ENCODE assay signal across 11 cellular contexts in the genomic region with DNA sequence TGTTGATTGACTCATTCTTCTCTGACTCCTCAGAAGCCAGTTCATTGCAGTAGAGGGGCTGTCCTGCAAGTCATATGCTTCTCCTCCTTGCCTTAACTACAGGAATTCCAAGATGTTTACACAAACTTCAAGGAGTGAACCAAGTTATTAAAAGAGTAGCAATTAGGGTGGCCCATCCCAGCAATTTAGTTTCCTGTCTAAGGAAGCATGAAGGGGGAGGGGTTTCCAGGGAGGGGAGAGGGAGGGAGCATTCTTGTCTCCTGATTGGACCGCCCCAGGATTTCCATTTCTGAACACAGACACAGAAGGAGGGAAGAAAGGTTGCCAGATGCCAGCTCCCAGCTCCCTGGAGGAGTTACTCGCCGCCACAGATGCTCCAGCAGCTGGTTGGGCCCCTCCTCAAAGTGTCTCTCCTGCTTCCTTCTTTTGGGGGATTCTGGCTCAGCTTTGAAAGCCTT.
DNase-seq lines count a peak whose midpoint lies in the region; ATAC-seq and TF ChIP-seq lines count a peak whose summit lies in the region.
"Had no signal": no experiment of that assay in that cellular context is flagged by ENCODE, and none has a peak within 500 bp of the region (broad histone marks: within the 10 kb centered on the region; RNA-seq: fewer than 3 reads in every experiment).

No MANE protein-coding gene starts in this region.

- no peak overlapping the region for H3K27ac Mint-ChIP-seq in activated naive CD4-positive, alpha-beta T cell treated with anti-CD3 and anti-CD28 coated beads for 36 hours
- H3K27ac Mint-ChIP-seq in activated T-helper 17 cell treated with anti-CD3 and anti-CD28 coated beads, Interleukin-2, amount 50 U/mL, for 72 hours, result no peak overlapping the region
- H3K27ac Mint-ChIP-seq: activated CD4-positive, alpha-beta memory T cell treated with anti-CD3 and anti-CD28 coated beads, Interleukin-2, amount 10 ng/mL, durations not matched to agents 7 days and 5 days; B cell had no signal

- TF ChIP-seq CTCF in Peyer's patch (IDR thresholded peaks at IDR 0.05), result no peak
- no peak for TF ChIP-seq CTCF in fibroblast of villous mesenchyme (IDR thresholded peaks at IDR 0.05; ENCODE audit: insufficient read depth, low read depth, low read length)
- no peak for TF ChIP-seq CTCF in omental fat pad (IDR thresholded peaks at IDR 0.05)

- TF ChIP-seq POLR2A in Peyer's patch (IDR thresholded peaks at IDR 0.05), result no peak

- peaks cover 10% of the 10 kb centered on the region for H3K4me1 Mint-ChIP-seq in activated naive CD4-positive, alpha-beta T cell treated with anti-CD3 and anti-CD28 coated beads for 36 hours (ENCODE audit: low read depth)
- H3K4me1 Mint-ChIP-seq in activated T-helper 17 cell treated with anti-CD3 and anti-CD28 coated beads, Interleukin-2, amount 50 U/mL, for 72 hours, result peaks cover 16% of the 10 kb centered on the region
- H3K4me1 Mint-ChIP-seq: activated CD4-positive, alpha-beta memory T cell treated with anti-CD3 and anti-CD28 coated beads, Interleukin-2, amount 10 ng/mL, durations not matched to agents 7 days and 5 days had no signal

- H3K27me3 ChIP-seq in Peyer's patch, result no peaks in the 10 kb centered on the region

- H3K27ac ChIP-seq in Peyer's patch, result peak overlapping the region in 3 of 4 donors; percentile 27 to 64 (median 51)

- H3K36me3 ChIP-seq in Peyer's patch, result no peaks in the 10 kb centered on the region

- H3K9me3 ChIP-seq in Peyer's patch, result no peaks in the 10 kb centered on the region

- H3K27me3 Mint-ChIP-seq in activated naive CD4-positive, alpha-beta T cell treated with anti-CD3 and anti-CD28 coated beads for 36 hours (ENCODE audit: low read depth), result no peaks in the 10 kb centered on the region
- H3K27me3 Mint-ChIP-seq in activated T-helper 17 cell treated with anti-CD3 and anti-CD28 coated beads, Interleukin-2, amount 50 U/mL, for 72 hours, result no peaks in the 10 kb centered on the region

- no peak overlapping the region for H3K4me3 ChIP-seq in Peyer's patch
- no peak overlapping the region for H3K4me3 ChIP-seq in fibroblast of villous mesenchyme (ENCODE audit: low read depth, low read length)

- H3K4me1 ChIP-seq in Peyer's patch, result no peaks in the 10 kb centered on the region

- no peaks in the 10 kb centered on the region for H3K9me3 Mint-ChIP-seq in activated naive CD4-positive, alpha-beta T cell treated with anti-CD3 and anti-CD28 coated beads for 36 hours
- no peaks in the 10 kb centered on the region for H3K9me3 Mint-ChIP-seq in activated T-helper 17 cell treated with anti-CD3 and anti-CD28 coated beads, Interleukin-2, amount 50 U/mL, for 72 hours
- H3K9me3 Mint-ChIP-seq: activated CD4-positive, alpha-beta memory T cell treated with anti-CD3 and anti-CD28 coated beads, Interleukin-2, amount 10 ng/mL, durations not matched to agents 7 days and 5 days had no signal

- intact Hi-C loops in activated naive CD4-positive, alpha-beta T cell treated with anti-CD3 and anti-CD28 coated beads for 36 hours (cut with micrococcal nuclease), result no loop called here

- no peak overlapping the region for H3K4me3 Mint-ChIP-seq in activated naive CD4-positive, alpha-beta T cell treated with anti-CD3 and anti-CD28 coated beads for 36 hours
- no peak overlapping the region for H3K4me3 Mint-ChIP-seq in activated T-helper 17 cell treated with anti-CD3 and anti-CD28 coated beads, Interleukin-2, amount 50 U/mL, for 72 hours
- H3K4me3 Mint-ChIP-seq: activated CD4-positive, alpha-beta memory T cell treated with anti-CD3 and anti-CD28 coated beads, Interleukin-2, amount 10 ng/mL, durations not matched to agents 7 days and 5 days; B cell had no signal

- no peaks in the 10 kb centered on the region for H3K36me3 Mint-ChIP-seq in activated naive CD4-positive, alpha-beta T cell treated with anti-CD3 and anti-CD28 coated beads for 36 hours (ENCODE audit: low read depth)
- no peaks in the 10 kb centered on the region for H3K36me3 Mint-ChIP-seq in activated T-helper 17 cell treated with anti-CD3 and anti-CD28 coated beads, Interleukin-2, amount 50 U/mL, for 72 hours (ENCODE audit: low read depth)

- ATAC-seq in omental fat pad (ENCODE audit: low FRiP score), result peak; percentile 59
- ATAC-seq in activated T-helper 17 cell treated with anti-CD3 and anti-CD28 coated beads, Interleukin-2, amount 50 U/mL, for 72 hours (replicated peaks), result no peak

- peak; percentile 57 for DNase-seq in AG08396 (ENCODE audit: low spot score)
- no peak for DNase-seq in Peyer's patch
- DNase-seq in fibroblast of villous mesenchyme (ENCODE audit: low read depth), result peak; percentile 73
- no peak for DNase-seq in omental fat pad (ENCODE audit: low spot score)
- no peak for DNase-seq in NCI-H446 treated with DMSO at 0.1 percent for 48 hours (lab: John Stamatoyannopoulos, UW)
- DNase-seq in NCI-H2196 treated with DMSO at 0.1 percent for 48 hours (lab: John Stamatoyannopoulos, UW; ENCODE audit: unreplicated experiment), result no peak
- DNase-seq in activated naive CD4-positive, alpha-beta T cell treated with anti-CD3 and anti-CD28 coated beads for 36 hours, result no peak
- DNase-seq: activated CD4-positive, alpha-beta memory T cell treated with anti-CD3 and anti-CD28 coated beads, Interleukin-2, amount 10 ng/mL, durations not matched to agents 7 days and 5 days; NCI-H1436 had no signal

- CTCF ChIA-PET in activated naive CD4-positive, alpha-beta T cell treated with anti-CD3 and anti-CD28 coated beads for 36 hours (lab: Charles Lee), result no interaction called here

Comparison
In these comparisons a context has a peak if more than half of its experiments do, and no peak if none do; other contexts are left out.
1. DNase-seq: peak in AG08396 (single experiment) and fibroblast of villous mesenchyme (single experiment); none in Peyer's patch (0 of 3), omental fat pad (single experiment), NCI-H446 treated with DMSO at 0.1 percent for 48 hours (single experiment), NCI-H2196 treated with DMSO at 0.1 percent for 48 hours (single experiment) and activated naive CD4-positive, alpha-beta T cell treated with anti-CD3 and anti-CD28 coated beads for 36 hours (single experiment).